In the genomic region with DNA sequence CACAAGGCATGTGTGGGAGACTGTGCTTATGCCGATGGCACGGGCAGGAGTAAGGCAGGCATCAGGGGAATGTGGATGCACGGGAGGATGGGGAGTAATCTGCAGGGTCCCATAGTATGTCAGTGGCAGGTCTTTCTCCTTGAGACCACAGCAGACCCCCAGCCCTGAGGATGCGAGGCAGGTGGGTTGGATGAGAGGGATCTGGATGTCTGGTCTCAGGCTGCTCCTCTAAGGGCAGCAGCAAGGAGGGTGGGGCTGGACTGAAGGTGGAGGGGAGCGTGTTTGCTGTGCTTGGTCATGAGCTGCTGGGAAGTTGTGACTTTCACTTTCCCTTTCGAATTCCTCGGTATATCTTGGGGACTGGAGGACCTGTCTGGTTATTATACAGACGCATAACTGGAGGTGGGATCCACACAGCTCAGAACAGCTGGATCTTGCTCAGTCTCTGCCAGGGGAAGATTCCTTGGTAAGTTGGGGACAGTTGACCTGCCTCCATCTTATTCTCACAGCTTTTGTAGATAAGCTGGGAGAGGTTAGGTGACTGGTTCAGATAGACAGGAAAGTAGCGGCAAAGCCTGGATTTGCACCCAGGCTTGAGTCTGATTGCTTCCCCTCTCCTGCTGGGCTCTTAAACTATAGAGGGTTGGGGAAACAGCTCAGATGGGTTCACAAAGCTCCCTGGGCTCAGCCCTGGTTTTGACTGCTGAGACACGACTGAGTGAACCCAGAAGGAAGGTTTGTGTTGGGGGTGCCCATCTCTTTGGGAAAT, we compare ENCODE assay signal across 8 cellular contexts. TPM values are rescaled to one million over a fixed set of nuclear protein-coding genes. Genes with fewer than 3 reads are reported as not detected.
DNase-seq lines count a peak whose midpoint lies in the region; ATAC-seq and TF ChIP-seq lines count a peak whose summit lies in the region.

A gene with protein sequence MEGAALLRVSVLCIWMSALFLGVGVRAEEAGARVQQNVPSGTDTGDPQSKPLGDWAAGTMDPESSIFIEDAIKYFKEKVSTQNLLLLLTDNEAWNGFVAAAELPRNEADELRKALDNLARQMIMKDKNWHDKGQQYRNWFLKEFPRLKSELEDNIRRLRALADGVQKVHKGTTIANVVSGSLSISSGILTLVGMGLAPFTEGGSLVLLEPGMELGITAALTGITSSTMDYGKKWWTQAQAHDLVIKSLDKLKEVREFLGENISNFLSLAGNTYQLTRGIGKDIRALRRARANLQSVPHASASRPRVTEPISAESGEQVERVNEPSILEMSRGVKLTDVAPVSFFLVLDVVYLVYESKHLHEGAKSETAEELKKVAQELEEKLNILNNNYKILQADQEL (plus strand): TSS at position 380 of the 769 bp plus-strand sequence. CDS start 1,823 bp downstream, outside the sequence.

- peak within 1 kb of the TSS; percentile 58 for H3K27ac ChIP-seq in CD8-positive, alpha-beta memory T cell (ENCODE audit: low read depth, low read length)
- H3K27ac ChIP-seq in cingulate gyrus (ENCODE audit: low read depth, low read length): peak within 1 kb of the TSS; percentile 60
- peak within 1 kb of the TSS; percentile 60 to 71 (median 67) for H3K27ac ChIP-seq in thyroid gland

- no peaks in the 10 kb centered on the region for H3K27me3 Mint-ChIP-seq in CD8-positive, alpha-beta memory T cell

- POLR2A ChIA-PET in CD8-positive, alpha-beta memory T cell (lab: Charles Lee): interaction anchor here (0.5 to 2.1 kb wide), 5 partner anchors 13 to 34 kb away, joined by 3 to 7 read pairs (median 4); partner anchors contain the start of gene APOL2

- TF ChIP-seq POLR2A in thyroid gland (IDR thresholded peaks at IDR 0.05): no peak

- CTCF ChIA-PET in CD8-positive, alpha-beta memory T cell (lab: Charles Lee): interaction anchor here (0.9 to 1.7 kb wide), 4 partner anchors 14 to 35 kb away, joined by 3 to 11 read pairs (median 4); partner anchors contain the start of gene APOL2

- peaks cover 44 to 53% (median 46%) of the 10 kb centered on the region in 3 donors for H3K4me1 Mint-ChIP-seq in CD8-positive, alpha-beta memory T cell

- H3K9me3 Mint-ChIP-seq in CD8-positive, alpha-beta memory T cell: no peaks in the 10 kb centered on the region

- DNase-seq in CD8-positive, alpha-beta memory T cell: peak in 4 of 5 donors; percentile 39 to 70 (median 62)
- DNase-seq in T-helper 2 cell (peak in 3 of 5 experiments; percentile 26 to 85 (median 50)), mesenteric fat pad (ENCODE audit: low spot score) (no peak), thyroid gland (peak; percentile 32 to 39), NCI-H526 (lab: John Stamatoyannopoulos, UW) (no peak), iPS-NIHi7 (ENCODE audit: extremely low spot score) (no peak)

- no peaks in the 10 kb centered on the region for H3K9me3 ChIP-seq in CD8-positive, alpha-beta memory T cell (ENCODE audit: low read length)
- H3K9me3 ChIP-seq in thyroid gland: no peaks in the 10 kb centered on the region

- peaks cover 38% of the 10 kb centered on the region for H3K4me1 ChIP-seq in CD8-positive, alpha-beta memory T cell (ENCODE audit: insufficient read depth, low read length)
- H3K4me1 ChIP-seq in thyroid gland: peaks cover 0 to 29% of the 10 kb centered on the region in 2 donors

- H3K4me3 Mint-ChIP-seq in CD8-positive, alpha-beta memory T cell: peak within 1 kb of the TSS; percentile 88 to 99 (median 96)

- TF ChIP-seq CTCF in thyroid gland (IDR thresholded peaks at IDR 0.05): no peak

- ATAC-seq in GM21737 (IDR thresholded peaks at IDR 0.05; ENCODE audit: unreplicated experiment): peak; percentile 68

- intact Hi-C loops in thyroid gland (cut with DNase I): no loop called here

- peaks cover 5% of the 10 kb centered on the region for H3K36me3 ChIP-seq in CD8-positive, alpha-beta memory T cell (ENCODE audit: insufficient read depth, low read length)
- H3K36me3 ChIP-seq in thyroid gland: no peaks in the 10 kb centered on the region

- peak within 1 kb of the TSS; percentile 76 to 99 (median 97) for H3K27ac Mint-ChIP-seq in CD8-positive, alpha-beta memory T cell

- peak within 1 kb of the TSS; percentile 74 for H3K4me3 ChIP-seq in CD8-positive, alpha-beta memory T cell (ENCODE audit: low read length)
- H3K4me3 ChIP-seq in thyroid gland (replicated peaks in 1 of 3): peak within 1 kb of the TSS in 2 of 3 donors; percentile 3 to 23

- 58 to 67% methylated on average over 10 of the region's 10 CpGs for WGBS in thyroid gland, 2 donors

- peaks cover 0 to 34% (median 8%) of the 10 kb centered on the region in 3 donors for H3K36me3 Mint-ChIP-seq in CD8-positive, alpha-beta memory T cell

- no peaks in the 10 kb centered on the region for H3K27me3 ChIP-seq in CD8-positive, alpha-beta memory T cell (ENCODE audit: insufficient read depth, low read length, poor library complexity, severe bottlenecking)
- H3K27me3 ChIP-seq in thyroid gland: no peaks in the 10 kb centered on the region

RNA-seq across cellular contexts. Expression of the gene that starts here (rescaled TPM):
- 10 to 100 TPM; 32.8 to 34.3 TPM for total RNA-seq in CD8-positive, alpha-beta memory T cell
- polyA plus RNA-seq in CD8-positive, alpha-beta memory T cell: 25.6 TPM
- total RNA-seq in mesenteric fat pad: 82.3 TPM
- 10 to 100 TPM in 3 of 4 donors, 1 to 10 TPM in 1; 6.7 to 16.8 (median 11.0) TPM for total RNA-seq in thyroid gland

Comparison
In these comparisons a context has a peak if more than half of its experiments do, and no peak if none do; other contexts are left out.
1. DNase-seq: peak in CD8-positive, alpha-beta memory T cell (4 of 5), T-helper 2 cell (3 of 5) and thyroid gland (2 of 2); none in mesenteric fat pad (single experiment), NCI-H526 (0 of 2) and iPS-NIHi7 (single experiment).
2. Peak in every context shown above with its lines, with median percentiles within 50 percentile points of each other: H3K27ac ChIP-seq.